Comparison of ENCODE assay signal across 10 cellular contexts in the genomic region with DNA sequence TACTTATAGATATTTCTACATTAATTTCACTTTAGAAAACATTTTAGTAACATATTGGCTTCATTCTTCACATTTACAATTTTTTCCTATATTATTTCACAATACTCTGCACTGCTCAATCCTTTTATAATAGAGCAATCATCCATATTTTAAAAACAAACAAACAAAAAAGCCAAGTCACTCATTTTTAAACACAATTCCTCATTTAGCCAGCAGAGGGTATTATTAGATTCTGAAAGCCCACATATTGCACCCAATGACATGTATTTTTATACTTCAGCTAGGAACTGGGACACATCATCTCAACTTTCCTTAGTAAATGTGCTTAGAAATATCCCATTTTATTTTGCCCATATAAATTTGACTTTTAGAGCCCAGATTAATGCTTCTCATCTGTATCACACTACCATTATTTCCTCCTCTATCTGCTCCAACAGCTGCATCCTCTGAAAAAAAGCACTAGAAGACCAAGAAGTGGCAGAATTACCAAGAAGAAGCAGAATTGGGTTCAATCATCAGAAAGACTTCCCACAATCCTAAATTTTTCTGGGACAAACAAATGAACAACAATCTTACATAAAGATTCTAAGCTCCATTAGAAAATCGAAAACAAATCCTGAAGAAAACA. TPM values are rescaled to one million over a fixed set of nuclear protein-coding genes. Genes with fewer than 3 reads are reported as not detected.
A peak's percentile ranks its signal among the peaks of the same experiment; 100 is the strongest.
DNase-seq lines count a peak whose midpoint lies in the region; ATAC-seq, FAIRE-seq and TF ChIP-seq lines count a peak whose summit lies in the region.
"Had no signal": no experiment of that assay in that cellular context is flagged by ENCODE, and none has a peak within 500 bp of the region (broad histone marks: within the 10 kb centered on the region; RNA-seq: fewer than 3 reads in every experiment).

No MANE protein-coding gene starts in this region.

- TF ChIP-seq POLR2A in GM12878 (IDR thresholded peaks at IDR 0.05; ENCODE audit: low read depth, low read length) = no peak

- DNase-seq in EL (peak; percentile 21), KBM-7 (peak; percentile 56), GM12878 (ENCODE audit: low read depth, low spot score) (no peak), kidney (no peak), NCI-H1048 (lab: John Stamatoyannopoulos, UW) (no peak), middle frontal gyrus (ENCODE audit: extremely low spot score, low spot score) (no peak)

- H3K9ac ChIP-seq in GM12878 (ENCODE audit: control insufficient read depth, insufficient read depth, low read length) (no peak overlapping the region), kidney (ENCODE audit: low read length in 2 of 2) (no peak overlapping the region)

- in situ Hi-C loops in KBM-7 (cut with MboI; ENCODE audit: low pct_unique_long_range_greater_than_20kb, low sequenced_read_pairs) (no loop called here), GM12878 (cut with MboI) (no loop called here)

- H3K36me3 ChIP-seq in GM12878 (ENCODE audit: control insufficient read depth in 2 of 2, insufficient read depth in 2 of 2, low read length in 1 of 2) (no peaks in the 10 kb centered on the region), kidney (ENCODE audit: control insufficient read depth in 1 of 2, insufficient read depth in 2 of 2, low read length in 2 of 2) (no peaks in the 10 kb centered on the region)

- TF ChIP-seq RAD21 in GM12878 (IDR thresholded peaks at IDR 0.05; ENCODE audit: insufficient read depth, low read depth, low read length) = peak; percentile 59

- RAD21 ChIA-PET in GM12878 (lab: Charles Lee; ENCODE audit: unreplicated experiment) = interaction anchor here (0.7 to 9.6 kb wide), 16 partner anchors 12 to 735 kb away, joined by 3 to 193 read pairs (median 6); a partner anchor contains a TSS

- no peak for TF ChIP-seq EP300 in GM12878 (IDR thresholded peaks at IDR 0.05; ENCODE audit: borderline replicate concordance in 1 of 2, control insufficient read depth in 1 of 2, low read depth in 2 of 2, low read length in 2 of 2)

- H3K27ac ChIP-seq in GM12878 (ENCODE audit: control insufficient read depth, insufficient read depth) (no peak overlapping the region), kidney (ENCODE audit: low read depth in 2 of 2, low read length in 2 of 2) (no peak overlapping the region)
- H3K27ac ChIP-seq: skin epidermis had no signal

- SMC1A ChIA-PET in GM12878 (lab: Charles Lee; ENCODE audit: uncharacterized antibody, unreplicated experiment) = interaction anchor here (0.8 to 10.8 kb wide), 15 partner anchors 11 to 245 kb away, joined by 3 to 221 read pairs (median 5); a partner anchor contains a TSS

- H3K4me2 ChIP-seq in GM12878 (ENCODE audit: control insufficient read depth, insufficient read depth) = no peak overlapping the region

- POLR2A ChIA-PET in GM12878 (lab: Charles Lee) = interaction anchor here (0.5 to 1.6 kb wide), 4 partner anchors 11 to 113 kb away, joined by 3 to 13 read pairs (median 3); no protein-coding TSS in a partner anchor

- no peak overlapping the region for H2AFZ ChIP-seq in GM12878 (ENCODE audit: control insufficient read depth, low read depth, low read length)

- intact Hi-C loops in GM12878 (cut with micrococcal nuclease; ENCODE audit: unreplicated experiment) (loop anchor here (1.0 kb wide), 1 partner anchor 113 kb away; no protein-coding TSS in a partner anchor), kidney (cut with DNase I) (no loop called here)

- H3K27me3 ChIP-seq in GM12878 (replicated peaks in 1 of 2; ENCODE audit: control insufficient read depth in 2 of 2, insufficient read depth in 2 of 2, low read length in 1 of 2) = no peaks in the 10 kb centered on the region

- FAIRE-seq in GM12878 (lab: Jason Lieb, UNC) = peak; percentile 23
- peak; percentile 66 for FAIRE-seq in kidney (lab: Jason Lieb, UNC)

- ATAC-seq in GM12878 (peak; percentile 63), GM21423 (IDR thresholded peaks at IDR 0.05; ENCODE audit: unreplicated experiment) (no peak), HG03039 (IDR thresholded peaks at IDR 0.05; ENCODE audit: unreplicated experiment) (no peak)

- BruUV-seq in GM12878 (replicated peaks; lab: Mats Ljungman, UMichigan) = no TSS peak

- no peaks in the 10 kb centered on the region for H4K20me1 ChIP-seq in GM12878 (ENCODE audit: control insufficient read depth, insufficient read depth)

- H3K4me3 ChIP-seq in GM12878 = no peak overlapping the region
- H3K4me3 ChIP-seq in kidney (ENCODE audit: low read length in 2 of 2) = no peak overlapping the region
- H3K4me3 ChIP-seq: skin epidermis had no signal

- H3K9me3 ChIP-seq in GM12878 (replicated peaks; ENCODE audit: control insufficient read depth, insufficient read depth, low read length) (no peaks in the 10 kb centered on the region), kidney (ENCODE audit: control insufficient read depth in 1 of 2, low read length in 2 of 2) (no peaks in the 10 kb centered on the region)

- CTCF ChIA-PET in GM12878 (lab: Yijun Ruan, JAX) = interaction anchor here (0.6 to 10.6 kb wide), 28 partner anchors 9 to 735 kb away, joined by 3 to 311 read pairs (median 4); a partner anchor contains a TSS

- peak; percentile 12 to 53 (median 25); a peak in 3 of 6 replicates for TF ChIP-seq CTCF in GM12878 (IDR thresholded peaks at IDR 0.05 in 2 of 3, conservative IDR thresholded peaks at IDR 0.05 in 1 of 3; ENCODE audit: control insufficient read depth in 2 of 3, extremely low read depth in 1 of 3, insufficient read depth in 1 of 3, low read depth in 3 of 3, low read length in 3 of 3)
- TF ChIP-seq CTCF in kidney (IDR thresholded peaks at IDR 0.05; ENCODE audit: borderline replicate concordance, extremely low read depth, insufficient read depth) = no peak

- 40% methylated on average over 1 of the region's 1 CpG for WGBS in GM12878 (ENCODE audit: insufficient coverage, insufficient replicate concordance, low lambda C conversion rate, missing lambda C conversion rate)

- no peaks in the 10 kb centered on the region for H3K4me1 ChIP-seq in GM12878 (ENCODE audit: control insufficient read depth, insufficient read depth, low read length)
- no peaks in the 10 kb centered on the region for H3K4me1 ChIP-seq in kidney (ENCODE audit: control insufficient read depth in 1 of 2, insufficient read depth in 1 of 2, low read depth in 1 of 2, low read length in 2 of 2)

- no peaks in the 10 kb centered on the region for H3K79me2 ChIP-seq in GM12878 (ENCODE audit: control insufficient read depth, insufficient read depth, low read length)

TF ChIP-seq in GM12878, 131 proteins besides CTCF, POLR2A, EP300 and RAD21:
- TF ChIP-seq ETV6 (conservative IDR thresholded peaks at IDR 0.05 in 1 of 2, IDR thresholded peaks at IDR 0.05 in 1 of 2; ENCODE audit: borderline replicate concordance in 1 of 2, low read depth in 1 of 2) (no peak), NR2C2 (IDR thresholded peaks at IDR 0.05; ENCODE audit: borderline replicate concordance, control insufficient read depth, insufficient read length, low read depth) (no peak), NRF1 (conservative IDR thresholded peaks at IDR 0.05; ENCODE audit: low read depth, low read length) (no peak), SMC3 (IDR thresholded peaks at IDR 0.05; ENCODE audit: borderline replicate concordance, low read length) (peak; percentile 78)
- TF ChIP-seq, protein P1, sequence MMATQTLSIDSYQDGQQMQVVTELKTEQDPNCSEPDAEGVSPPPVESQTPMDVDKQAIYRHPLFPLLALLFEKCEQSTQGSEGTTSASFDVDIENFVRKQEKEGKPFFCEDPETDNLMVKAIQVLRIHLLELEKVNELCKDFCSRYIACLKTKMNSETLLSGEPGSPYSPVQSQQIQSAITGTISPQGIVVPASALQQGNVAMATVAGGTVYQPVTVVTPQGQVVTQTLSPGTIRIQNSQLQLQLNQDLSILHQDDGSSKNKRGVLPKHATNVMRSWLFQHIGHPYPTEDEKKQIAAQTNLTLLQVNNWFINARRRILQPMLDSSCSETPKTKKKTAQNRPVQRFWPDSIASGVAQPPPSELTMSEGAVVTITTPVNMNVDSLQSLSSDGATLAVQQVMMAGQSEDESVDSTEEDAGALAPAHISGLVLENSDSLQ (IDR thresholded peaks at IDR 0.05) = 0 out of 2 replicates have a peak, but pooled peaks have one; percentile 14

RNA-seq across cellular contexts. Expression of a gene that starts 29.5 kb away (rescaled TPM):
- 102 and 115 TPM in 2 replicates for total RNA-seq in GM12878 (2013; cell fraction: nucleolus; rRNA removed)
- total RNA-seq in GM12878 (2014; rRNA removed) (0.51 and 0.87 TPM in 2 replicates), GM12878 (2014; rRNA removed; fragmentation: Illumina TruSeq; extraction: Trizol) (0.41 and 0.76 TPM in 2 replicates), GM12878 (2021) (0.13 and 0.43 TPM in 2 replicates), kidney (0.72 TPM)
- not detected for polyA plus RNA-seq in GM12878 (2011; ENCODE audit: low read depth)
- polyA plus RNA-seq in GM12878 (2011; rRNA removed) (3.9 and 4.5 TPM in 2 replicates), GM12878 (2014; fragmentation: Illumina TruSeq; extraction: Trizol) (0.06 and 0.12 TPM in 2 replicates), GM12878 (2014; fragmentation: Nextera tagmentation; extraction: Ambion mirVana) (under 1 TPM in 1 of 2 experiments, not detected in 1; 0.15 TPM), GM12878 (2014; rRNA removed) (under 0.01 and 0.27 TPM in 2 replicates), GM12878 (2016; fragmentation: Nextera tagmentation; extraction: Ambion mirVana) (under 1 TPM in 1 of 2 experiments, not detected in 1; 0.30 TPM), kidney (ENCODE audit: insufficient read depth, low read depth, low replicate concordance) (0.45 TPM)
- polyA plus RNA-seq in GM12878 (2011; cell fraction: cytosol; rRNA removed) = 1.5 and 1.7 TPM in 2 replicates
- polyA plus RNA-seq in GM12878 (2011; cell fraction: nucleus; rRNA removed) = 2.8 and 3.8 TPM in 2 replicates
- not detected in 2 replicates for polyA plus RNA-seq in GM12878 (2012)
- 11.8 and 19.2 TPM in 2 replicates for polyA minus RNA-seq in GM12878 (2011; rRNA and poly(A)+ RNA removed)
- polyA minus RNA-seq in GM12878 (2011; cell fraction: cytosol; rRNA and poly(A)+ RNA removed) = 0.94 and 3.1 TPM in 2 replicates
- polyA minus RNA-seq in GM12878 (2011; cell fraction: nucleus; rRNA and poly(A)+ RNA removed) = 25.8 and 30.3 TPM in 2 replicates
- total RNA-seq: T-helper 1 cell treated with Interleukin-12 subunit alpha and Interleukin-12 subunit beta and Interleukin-4 antibody, amounts not matched to agents 30 ng/mL and 1 ng/mL, for 36 hours had no signal

Comparison
In these comparisons a context has a peak if more than half of its experiments do, and no peak if none do; other contexts are left out.
1. DNase-seq: peak in EL (single experiment) and KBM-7 (single experiment); none in GM12878 (single experiment), kidney (single experiment), NCI-H1048 (single experiment) and middle frontal gyrus (single experiment).